1 cellular context compared by ENCODE assay signal in the genomic region with DNA sequence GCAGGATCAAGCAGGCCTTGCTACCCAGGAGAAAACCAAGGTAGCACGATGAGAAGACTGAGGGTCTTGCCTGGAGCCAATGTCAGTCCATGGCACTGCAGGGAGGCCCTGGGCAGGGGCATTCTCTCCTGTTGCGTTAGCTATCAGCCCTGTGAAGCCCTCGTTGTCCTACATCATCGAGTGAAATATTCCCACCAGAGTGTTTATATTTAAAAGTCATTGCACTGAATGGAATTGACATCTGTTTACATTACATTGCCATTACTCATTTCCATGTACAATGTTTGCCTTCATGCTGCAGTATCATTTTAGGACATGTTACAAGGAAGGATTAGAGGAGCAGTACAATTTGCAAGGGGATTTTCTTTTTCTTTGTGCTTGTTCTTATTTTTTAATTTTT.
TF ChIP-seq lines count a peak whose summit lies in the region.

No MANE protein-coding gene starts in this region.

TF ChIP-seq in HEK293, 187 proteins besides CTCF, POLR2A, EP300 and RAD21 (continued from another document):
- peak; percentile 6 for TF ChIP-seq SETDB1 (IDR thresholded peaks at IDR 0.05; ENCODE audit: insufficient read length, low read length)
- TF ChIP-seq ZNF777 (tag by site-specific recombination; IDR thresholded peaks at IDR 0.05; ENCODE audit: borderline replicate concordance), result no peak
